ENCODE assay signal across 1 cellular context in genomic region chr3:9409981-9410849, GRCh38.
TF ChIP-seq lines count a peak whose summit lies in the region.

No MANE protein-coding gene starts in this region.

TF ChIP-seq in HEK293, 187 proteins besides CTCF, POLR2A, EP300 and RAD21 (continued from another document):
- TF ChIP-seq, protein P1, sequence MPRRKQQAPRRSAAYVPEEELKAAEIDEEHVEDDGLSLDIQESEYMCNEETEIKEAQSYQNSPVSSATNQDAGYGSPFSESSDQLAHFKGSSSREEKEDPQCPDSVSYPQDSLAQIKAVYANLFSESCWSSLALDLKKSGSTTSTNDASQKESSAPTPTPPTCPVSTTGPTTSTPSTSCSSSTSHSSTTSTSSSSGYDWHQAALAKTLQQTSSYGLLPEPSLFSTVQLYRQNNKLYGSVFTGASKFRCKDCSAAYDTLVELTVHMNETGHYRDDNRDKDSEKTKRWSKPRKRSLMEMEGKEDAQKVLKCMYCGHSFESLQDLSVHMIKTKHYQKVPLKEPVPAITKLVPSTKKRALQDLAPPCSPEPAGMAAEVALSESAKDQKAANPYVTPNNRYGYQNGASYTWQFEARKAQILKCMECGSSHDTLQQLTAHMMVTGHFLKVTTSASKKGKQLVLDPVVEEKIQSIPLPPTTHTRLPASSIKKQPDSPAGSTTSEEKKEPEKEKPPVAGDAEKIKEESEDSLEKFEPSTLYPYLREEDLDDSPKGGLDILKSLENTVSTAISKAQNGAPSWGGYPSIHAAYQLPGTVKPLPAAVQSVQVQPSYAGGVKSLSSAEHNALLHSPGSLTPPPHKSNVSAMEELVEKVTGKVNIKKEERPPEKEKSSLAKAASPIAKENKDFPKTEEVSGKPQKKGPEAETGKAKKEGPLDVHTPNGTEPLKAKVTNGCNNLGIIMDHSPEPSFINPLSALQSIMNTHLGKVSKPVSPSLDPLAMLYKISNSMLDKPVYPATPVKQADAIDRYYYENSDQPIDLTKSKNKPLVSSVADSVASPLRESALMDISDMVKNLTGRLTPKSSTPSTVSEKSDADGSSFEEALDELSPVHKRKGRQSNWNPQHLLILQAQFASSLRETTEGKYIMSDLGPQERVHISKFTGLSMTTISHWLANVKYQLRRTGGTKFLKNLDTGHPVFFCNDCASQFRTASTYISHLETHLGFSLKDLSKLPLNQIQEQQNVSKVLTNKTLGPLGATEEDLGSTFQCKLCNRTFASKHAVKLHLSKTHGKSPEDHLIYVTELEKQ (tag by site-specific recombination; IDR thresholded peaks at IDR 0.05; ENCODE audit: borderline replicate concordance): no peak
- TF ChIP-seq ZNF488 (tag by site-specific recombination; IDR thresholded peaks at IDR 0.05) (no peak), PRDM10 (tag by site-specific recombination; IDR thresholded peaks at IDR 0.05) (peak; percentile 80), ZNF629 (tag by site-specific recombination; IDR thresholded peaks at IDR 0.05) (peak; percentile 42; the same call in 1 of the 2 replicates), MZF1 (tag by site-specific recombination; IDR thresholded peaks at IDR 0.05; ENCODE audit: borderline replicate concordance) (peak; percentile 58; the same call in 1 of the 2 replicates), ZNF133 (tag by site-specific recombination; IDR thresholded peaks at IDR 0.05) (no peak), PRDM1 (tag by site-specific recombination; IDR thresholded peaks at IDR 0.05) (0 out of 2 replicates have a peak, but pooled peaks have one; percentile 57), HOXC10 (CRISPR knock-in tag; IDR thresholded peaks at IDR 0.05) (no peak)
- TF ChIP-seq, protein P2, sequence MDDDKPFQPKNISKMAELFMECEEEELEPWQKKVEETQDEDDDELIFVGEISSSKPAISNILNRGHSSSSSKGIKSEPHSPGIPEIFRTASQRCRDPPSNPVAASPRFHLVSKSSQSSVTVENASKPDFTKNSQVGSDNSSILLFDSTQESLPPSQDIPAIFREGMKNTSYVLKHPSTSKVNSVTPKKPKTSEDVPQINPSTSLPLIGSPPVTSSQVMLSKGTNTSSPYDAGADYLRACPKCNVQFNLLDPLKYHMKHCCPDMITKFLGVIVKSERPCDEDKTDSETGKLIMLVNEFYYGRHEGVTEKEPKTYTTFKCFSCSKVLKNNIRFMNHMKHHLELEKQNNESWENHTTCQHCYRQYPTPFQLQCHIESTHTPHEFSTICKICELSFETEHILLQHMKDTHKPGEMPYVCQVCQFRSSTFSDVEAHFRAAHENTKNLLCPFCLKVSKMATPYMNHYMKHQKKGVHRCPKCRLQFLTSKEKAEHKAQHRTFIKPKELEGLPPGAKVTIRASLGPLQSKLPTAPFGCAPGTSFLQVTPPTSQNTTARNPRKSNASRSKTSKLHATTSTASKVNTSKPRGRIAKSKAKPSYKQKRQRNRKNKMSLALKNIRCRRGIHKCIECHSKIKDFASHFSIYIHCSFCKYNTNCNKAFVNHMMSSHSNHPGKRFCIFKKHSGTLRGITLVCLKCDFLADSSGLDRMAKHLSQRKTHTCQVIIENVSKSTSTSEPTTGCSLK (tag by site-specific recombination; IDR thresholded peaks at IDR 0.05): no peak
- TF ChIP-seq, protein P3, sequence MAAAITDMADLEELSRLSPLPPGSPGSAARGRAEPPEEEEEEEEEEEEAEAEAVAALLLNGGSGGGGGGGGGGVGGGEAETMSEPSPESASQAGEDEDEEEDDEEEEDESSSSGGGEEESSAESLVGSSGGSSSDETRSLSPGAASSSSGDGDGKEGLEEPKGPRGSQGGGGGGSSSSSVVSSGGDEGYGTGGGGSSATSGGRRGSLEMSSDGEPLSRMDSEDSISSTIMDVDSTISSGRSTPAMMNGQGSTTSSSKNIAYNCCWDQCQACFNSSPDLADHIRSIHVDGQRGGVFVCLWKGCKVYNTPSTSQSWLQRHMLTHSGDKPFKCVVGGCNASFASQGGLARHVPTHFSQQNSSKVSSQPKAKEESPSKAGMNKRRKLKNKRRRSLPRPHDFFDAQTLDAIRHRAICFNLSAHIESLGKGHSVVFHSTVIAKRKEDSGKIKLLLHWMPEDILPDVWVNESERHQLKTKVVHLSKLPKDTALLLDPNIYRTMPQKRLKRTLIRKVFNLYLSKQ (tag by site-specific recombination; IDR thresholded peaks at IDR 0.05; ENCODE audit: borderline replicate concordance): no peak
